In genomic region chr13:92589955-92590354, GRCh38 we compare ENCODE assay signal across 16 cellular contexts.
"Had no signal": no experiment of that assay in that cellular context is flagged by ENCODE, and none has a peak within 500 bp of the region (broad histone marks: within the 10 kb centered on the region; RNA-seq: fewer than 3 reads in every experiment).

No MANE protein-coding gene starts in this region.

- H3K27me3 ChIP-seq: heart right ventricle, ovary, right atrium auricular region, sigmoid colon, testis, tibial nerve had no signal

- DNase-seq: effector CD4-positive, alpha-beta T cell; heart right ventricle; hypothalamus; mucosa of descending colon; naive thymus-derived CD8-positive, alpha-beta T cell; ovary; sigmoid colon; stimulated activated CD4-positive, alpha-beta T cell treated with anti-CD3 and anti-CD28 coated beads, Interleukin-2, amount 100 ng/mL, for 24 hours; stimulated activated CD4-positive, alpha-beta T cell treated with anti-CD3 and anti-CD28 coated beads, Interleukin-4, amount 100 ng/mL, for 4 hours; stimulated activated naive B cell treated with anti-CD40 and anti-IgM and Interleukin-4, amounts not matched to agents 10 μg/mL and 1 μg/mL and 100 μg/mL, for 72 hours; stimulated activated naive CD8-positive, alpha-beta T cell treated with anti-CD3 and anti-CD28 coated beads, Interleukin-15, amount 100 ng/mL, for 72 hours; testis had no signal

- H3K36me3 Mint-ChIP-seq: naive thymus-derived CD8-positive, alpha-beta T cell; stimulated activated naive B cell treated with anti-CD40 and anti-IgM and Interleukin-4, amounts not matched to agents 10 μg/mL and 1 μg/mL and 100 μg/mL, for 72 hours had no signal

- H3K4me3 ChIP-seq: coronary artery, heart right ventricle, mucosa of descending colon, ovary, right atrium auricular region, sigmoid colon, skin epidermis, testis, tibial nerve had no signal

- H3K36me3 ChIP-seq: heart right ventricle, ovary, right atrium auricular region, sigmoid colon, tibial nerve had no signal

- H3K4me1 Mint-ChIP-seq: naive thymus-derived CD8-positive, alpha-beta T cell; stimulated activated naive B cell treated with anti-CD40 and anti-IgM and Interleukin-4, amounts not matched to agents 10 μg/mL and 1 μg/mL and 100 μg/mL, for 72 hours; stimulated activated naive CD8-positive, alpha-beta T cell treated with anti-CD3 and anti-CD28 coated beads, Interleukin-15, amount 100 ng/mL, for 72 hours had no signal

- H3K4me3 Mint-ChIP-seq: naive thymus-derived CD8-positive, alpha-beta T cell; stimulated activated naive B cell treated with anti-CD40 and anti-IgM and Interleukin-4, amounts not matched to agents 10 μg/mL and 1 μg/mL and 100 μg/mL, for 72 hours; stimulated activated naive CD8-positive, alpha-beta T cell treated with anti-CD3 and anti-CD28 coated beads, Interleukin-15, amount 100 ng/mL, for 72 hours had no signal

- H3K27ac ChIP-seq: coronary artery, heart right ventricle, ovary, right atrium auricular region, sigmoid colon, skin epidermis, testis, tibial nerve had no signal

- H3K27me3 Mint-ChIP-seq: naive thymus-derived CD8-positive, alpha-beta T cell; stimulated activated naive B cell treated with anti-CD40 and anti-IgM and Interleukin-4, amounts not matched to agents 10 μg/mL and 1 μg/mL and 100 μg/mL, for 72 hours; stimulated activated naive CD8-positive, alpha-beta T cell treated with anti-CD3 and anti-CD28 coated beads, Interleukin-15, amount 100 ng/mL, for 72 hours had no signal

- H3K27ac Mint-ChIP-seq: naive thymus-derived CD8-positive, alpha-beta T cell; stimulated activated naive B cell treated with anti-CD40 and anti-IgM and Interleukin-4, amounts not matched to agents 10 μg/mL and 1 μg/mL and 100 μg/mL, for 72 hours; stimulated activated naive CD8-positive, alpha-beta T cell treated with anti-CD3 and anti-CD28 coated beads, Interleukin-15, amount 100 ng/mL, for 72 hours had no signal

- H3K9me3 ChIP-seq: mucosa of descending colon, ovary, right atrium auricular region, testis had no signal

- ATAC-seq: heart right ventricle; mucosa of descending colon; naive thymus-derived CD8-positive, alpha-beta T cell; stimulated activated naive B cell treated with anti-CD40 and anti-IgM and Interleukin-4, amounts not matched to agents 10 μg/mL and 1 μg/mL and 100 μg/mL, for 72 hours; stimulated activated naive CD8-positive, alpha-beta T cell treated with anti-CD3 and anti-CD28 coated beads, Interleukin-15, amount 100 ng/mL, for 72 hours had no signal

- H3K4me1 ChIP-seq: heart right ventricle, right atrium auricular region, sigmoid colon, testis, tibial nerve had no signal
